33 cellular contexts compared by ENCODE assay signal in genomic region chr3:171039674-171040073, GRCh38. TPM values are rescaled to one million over a fixed set of nuclear protein-coding genes. Genes with fewer than 3 reads are reported as not detected.
"Had no signal": no experiment of that assay in that cellular context is flagged by ENCODE, and none has a peak within 500 bp of the region (broad histone marks: within the 10 kb centered on the region; RNA-seq: fewer than 3 reads in every experiment).

No MANE protein-coding gene starts in this region.

- H3K36me3 ChIP-seq: ascending aorta, cardiac muscle cell, neural progenitor cell, spleen, tibial nerve, WERI-Rb-1 had no signal

- H3K4me2 ChIP-seq: neural progenitor cell had no signal

- H3K9ac ChIP-seq: neural progenitor cell, parathyroid adenoma had no signal

- H2AFZ ChIP-seq: neural progenitor cell, parathyroid adenoma had no signal

- H3K4me1 Mint-ChIP-seq: activated naive CD8-positive, alpha-beta T cell treated with anti-CD3 and anti-CD28 coated beads for 36 hours; natural killer cell; neural progenitor cell; T-helper 17 cell had no signal

- H3K36me3 Mint-ChIP-seq: activated naive CD8-positive, alpha-beta T cell treated with anti-CD3 and anti-CD28 coated beads for 36 hours; brain; natural killer cell; neural progenitor cell had no signal

- H3K27ac ChIP-seq: ascending aorta, cardiac muscle cell, foreskin keratinocyte, neural progenitor cell, parathyroid adenoma, psoas muscle, spleen, tibial nerve, WERI-Rb-1 had no signal

- H3K9me3 Mint-ChIP-seq: activated naive CD4-positive, alpha-beta T cell treated with anti-CD3 and anti-CD28 coated beads for 36 hours; activated naive CD8-positive, alpha-beta T cell treated with anti-CD3 and anti-CD28 coated beads for 36 hours; activated T-helper 1 cell treated with anti-CD3 and anti-CD28 coated beads, Interleukin-12 subunit alpha, Interleukin-12 subunit beta, Interleukin-2, Interleukin-4 antibody, amounts not matched to agents 30 ng/mL and 10 ng/mL and 1 ng/mL, durations not matched to agents 14 hours and 24 hours and 36 hours; effector memory CD8-positive, alpha-beta T cell; natural killer cell had no signal

- H3K9me3 ChIP-seq: ascending aorta, psoas muscle, spleen, tibial nerve had no signal

- DNase-seq: activated CD4-positive, alpha-beta T cell treated with anti-CD3 and anti-CD28 coated beads for 48 hours; activated CD4-positive, alpha-beta T cell treated with anti-CD3 and anti-CD28 coated beads, Interleukin-2, amount 50 U/mL, for 48 hours; activated CD8-positive, alpha-beta memory T cell treated with anti-CD3 and anti-CD28 coated beads for 24 hours; activated effector memory CD4-positive, alpha-beta T cell treated with anti-CD3 and anti-CD28 coated beads, Interleukin-2, amount 50 U/mL, for 16 hours; activated naive CD4-positive, alpha-beta T cell treated with anti-CD3 and anti-CD28 coated beads for 36 hours; activated naive CD8-positive, alpha-beta T cell treated with anti-CD3 and anti-CD28 coated beads for 36 hours; cortex of kidney; effector memory CD8-positive, alpha-beta T cell; foreskin keratinocyte; midbrain; natural killer cell; occipital lobe; psoas muscle; spleen; stimulated activated CD4-positive, alpha-beta T cell treated with anti-CD3 and anti-CD28 coated beads, Interleukin-2, amount 100 ng/mL, for 48 hours; stimulated activated naive CD4-positive, alpha-beta T cell treated with Interleukin-2 at 50 U/mL for 16 hours; T-helper 17 cell; T1000; WERI-Rb-1 had no signal

- H3K27ac Mint-ChIP-seq: activated naive CD4-positive, alpha-beta T cell treated with anti-CD3 and anti-CD28 coated beads for 36 hours; activated naive CD8-positive, alpha-beta T cell treated with anti-CD3 and anti-CD28 coated beads for 36 hours; activated T-helper 1 cell treated with anti-CD3 and anti-CD28 coated beads, Interleukin-12 subunit alpha, Interleukin-12 subunit beta, Interleukin-2, Interleukin-4 antibody, amounts not matched to agents 30 ng/mL and 10 ng/mL and 1 ng/mL, durations not matched to agents 14 hours and 24 hours and 36 hours; effector memory CD8-positive, alpha-beta T cell; natural killer cell; neural progenitor cell; T-helper 17 cell had no signal

- H3K4me3 ChIP-seq: ascending aorta, cardiac muscle cell, neural progenitor cell, psoas muscle, spleen, tibial nerve had no signal

- H3K27me3 ChIP-seq: ascending aorta, cardiac muscle cell, foreskin keratinocyte, neural progenitor cell, tibial nerve had no signal

- H3K4me3 Mint-ChIP-seq: activated naive CD4-positive, alpha-beta T cell treated with anti-CD3 and anti-CD28 coated beads for 36 hours; activated naive CD8-positive, alpha-beta T cell treated with anti-CD3 and anti-CD28 coated beads for 36 hours; activated T-helper 1 cell treated with anti-CD3 and anti-CD28 coated beads, Interleukin-12 subunit alpha, Interleukin-12 subunit beta, Interleukin-2, Interleukin-4 antibody, amounts not matched to agents 30 ng/mL and 10 ng/mL and 1 ng/mL, durations not matched to agents 14 hours and 24 hours and 36 hours; brain; effector memory CD8-positive, alpha-beta T cell; natural killer cell; neural progenitor cell; T-helper 17 cell had no signal

- H3K79me2 ChIP-seq: parathyroid adenoma had no signal

- H3K4me1 ChIP-seq: ascending aorta, foreskin keratinocyte, neural progenitor cell, parathyroid adenoma, spleen, tibial nerve had no signal

- ATAC-seq: activated CD4-positive, CD25-positive, alpha-beta regulatory T cell treated with anti-CD3 and anti-CD28 coated beads, Interleukin-2, amount 50 U/mL, for 24 hours; effector memory CD8-positive, alpha-beta T cell; foreskin keratinocyte; natural killer cell; psoas muscle; T-helper 17 cell had no signal

RNA-seq across cellular contexts. Expression of gene SLC2A2, which starts 13.2 kb away (rescaled TPM):
- total RNA-seq: activated naive CD4-positive, alpha-beta T cell treated with anti-CD3 and anti-CD28 coated beads for 36 hours; activated naive CD8-positive, alpha-beta T cell treated with anti-CD3 and anti-CD28 coated beads for 36 hours; activated T-helper 1 cell treated with anti-CD3 and anti-CD28 coated beads, Interleukin-12 subunit alpha, Interleukin-12 subunit beta, Interleukin-2, Interleukin-4 antibody, amounts not matched to agents 30 ng/mL and 10 ng/mL and 1 ng/mL, durations not matched to agents 14 hours and 24 hours and 36 hours; ascending aorta; cardiac muscle cell; cerebellum; foreskin keratinocyte; glomerular endothelial cell; lower leg skin; natural killer cell; occipital lobe; psoas muscle; spleen; T-helper 17 cell; temporal lobe; tibial nerve; urinary bladder had no signal
- polyA plus RNA-seq: cardiac muscle cell, esophagus, foreskin keratinocyte, spleen had no signal
